In the genomic region with DNA sequence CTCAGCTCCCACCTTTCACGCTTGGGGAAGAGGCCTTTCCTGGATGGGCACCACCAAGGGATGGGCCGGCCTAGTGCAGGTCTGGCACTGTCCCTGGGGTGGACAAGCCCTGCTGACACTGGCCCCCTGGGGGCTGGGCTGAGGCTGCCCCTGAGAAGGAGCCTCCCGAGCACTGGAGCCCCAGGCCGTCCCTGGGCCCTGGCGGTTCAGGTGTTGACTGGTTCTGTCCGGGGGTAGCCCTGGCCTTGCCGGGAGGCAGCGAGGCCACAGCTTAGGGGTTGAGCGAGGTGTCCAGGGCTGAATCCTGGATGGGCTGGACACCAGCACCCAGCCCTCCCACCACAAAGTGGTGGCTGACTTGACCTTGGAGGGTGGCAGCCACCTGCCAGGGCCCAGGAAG, we compare ENCODE assay signal across 15 cellular contexts. TPM values are rescaled to one million over a fixed set of nuclear protein-coding genes. Genes with fewer than 3 reads are reported as not detected.
"Had no signal": no experiment of that assay in that cellular context is flagged by ENCODE, and none has a peak within 500 bp of the region (broad histone marks: within the 10 kb centered on the region; RNA-seq: fewer than 3 reads in every experiment).

No MANE protein-coding gene starts in this region.

- ATAC-seq: activated CD4-positive, alpha-beta T cell treated with anti-CD3 and anti-CD28 coated beads for 36 hours; left lung; naive thymus-derived CD8-positive, alpha-beta T cell; right cardiac atrium; T-helper 17 cell had no signal

- H3K27ac Mint-ChIP-seq: activated CD4-positive, alpha-beta memory T cell treated with anti-CD3 and anti-CD28 coated beads, Interleukin-2, amount 10 ng/mL, durations not matched to agents 7 days and 5 days; activated CD4-positive, alpha-beta T cell treated with anti-CD3 and anti-CD28 coated beads for 36 hours; activated naive CD4-positive, alpha-beta T cell treated with anti-CD3 and anti-CD28 coated beads for 36 hours; memory B cell; naive thymus-derived CD8-positive, alpha-beta T cell; stimulated activated naive CD8-positive, alpha-beta T cell treated with anti-CD3 and anti-CD28 coated beads, Interleukin-15, Interleukin-2, amounts not matched to agents 100 ng/mL and 50 ng/mL, for 24 hours; T-helper 17 cell had no signal

- DNase-seq: activated CD4-positive, alpha-beta memory T cell treated with anti-CD3 and anti-CD28 coated beads, Interleukin-2, amount 10 ng/mL, durations not matched to agents 7 days and 5 days; activated CD4-positive, alpha-beta T cell treated with anti-CD3 and anti-CD28 coated beads for 36 hours; activated naive CD4-positive, alpha-beta T cell treated with anti-CD3 and anti-CD28 coated beads for 36 hours; nucleus accumbens; right cardiac atrium; T-helper 17 cell; uterus; WERI-Rb-1 had no signal

- H3K9me3 ChIP-seq: left lung, prostate gland, thoracic aorta, uterus had no signal

- H3K27ac ChIP-seq: left lung, prostate gland, thoracic aorta, uterus, WERI-Rb-1 had no signal

- H3K4me3 ChIP-seq: left lung, prostate gland, thoracic aorta, uterus had no signal

- H3K36me3 ChIP-seq: left lung, prostate gland, thoracic aorta, uterus, WERI-Rb-1 had no signal

- H3K36me3 Mint-ChIP-seq: memory B cell; naive thymus-derived CD8-positive, alpha-beta T cell had no signal

- H3K27me3 Mint-ChIP-seq: activated CD4-positive, alpha-beta memory T cell treated with anti-CD3 and anti-CD28 coated beads, Interleukin-2, amount 10 ng/mL, durations not matched to agents 7 days and 5 days; activated CD4-positive, alpha-beta T cell treated with anti-CD3 and anti-CD28 coated beads for 36 hours; stimulated activated naive CD8-positive, alpha-beta T cell treated with anti-CD3 and anti-CD28 coated beads, Interleukin-15, Interleukin-2, amounts not matched to agents 100 ng/mL and 50 ng/mL, for 24 hours had no signal

- H3K4me3 Mint-ChIP-seq: activated CD4-positive, alpha-beta memory T cell treated with anti-CD3 and anti-CD28 coated beads, Interleukin-2, amount 10 ng/mL, durations not matched to agents 7 days and 5 days; activated CD4-positive, alpha-beta T cell treated with anti-CD3 and anti-CD28 coated beads for 36 hours; activated naive CD4-positive, alpha-beta T cell treated with anti-CD3 and anti-CD28 coated beads for 36 hours; memory B cell; naive thymus-derived CD8-positive, alpha-beta T cell; stimulated activated naive CD8-positive, alpha-beta T cell treated with anti-CD3 and anti-CD28 coated beads, Interleukin-15, Interleukin-2, amounts not matched to agents 100 ng/mL and 50 ng/mL, for 24 hours; T-helper 17 cell had no signal

- H3K4me1 ChIP-seq: left lung, prostate gland, uterus had no signal

- H3K27me3 ChIP-seq: uterus had no signal

- H3K9me3 Mint-ChIP-seq: activated CD4-positive, alpha-beta memory T cell treated with anti-CD3 and anti-CD28 coated beads, Interleukin-2, amount 10 ng/mL, durations not matched to agents 7 days and 5 days; activated naive CD4-positive, alpha-beta T cell treated with anti-CD3 and anti-CD28 coated beads for 36 hours; memory B cell; naive thymus-derived CD8-positive, alpha-beta T cell; stimulated activated naive CD8-positive, alpha-beta T cell treated with anti-CD3 and anti-CD28 coated beads, Interleukin-15, Interleukin-2, amounts not matched to agents 100 ng/mL and 50 ng/mL, for 24 hours had no signal

- H3K4me1 Mint-ChIP-seq: activated CD4-positive, alpha-beta T cell treated with anti-CD3 and anti-CD28 coated beads for 36 hours had no signal

RNA-seq across cellular contexts. Expression of a gene that starts 49.7 kb away (rescaled TPM):
- total RNA-seq: activated CD4-positive, alpha-beta memory T cell treated with anti-CD3 and anti-CD28 coated beads, Interleukin-2, amount 10 ng/mL, durations not matched to agents 7 days and 5 days; activated CD4-positive, alpha-beta T cell treated with anti-CD3 and anti-CD28 coated beads for 36 hours; activated naive CD4-positive, alpha-beta T cell treated with anti-CD3 and anti-CD28 coated beads for 36 hours; left lung; mucosa of gallbladder; naive thymus-derived CD8-positive, alpha-beta T cell; right cardiac atrium; T-helper 17 cell; thoracic aorta; uterus had no signal
